1 cellular context compared by ENCODE assay signal in genomic region chr3:46978985-46979944, GRCh38.
TF ChIP-seq lines count a peak whose summit lies in the region.

Gene NBEAL2 (plus strand): TSS chr3:46979666. CDS start chr3:46979862, 196 bp downstream.

TF ChIP-seq in HEK293, 187 proteins besides CTCF, POLR2A, EP300 and RAD21 (continued from another document and continues in another):
- TF ChIP-seq AEBP2 (tag by site-specific recombination; IDR thresholded peaks at IDR 0.05; ENCODE audit: borderline replicate concordance) (no peak), GLI4 (tag by site-specific recombination; IDR thresholded peaks at IDR 0.05) (no peak), ZNF221 (tag by site-specific recombination; IDR thresholded peaks at IDR 0.05; ENCODE audit: borderline replicate concordance) (no peak), ZNF311 (tag by site-specific recombination; IDR thresholded peaks at IDR 0.05; ENCODE audit: borderline replicate concordance) (no peak), ZNF560 (tag by site-specific recombination; IDR thresholded peaks at IDR 0.05; ENCODE audit: borderline replicate concordance) (no peak), MEIS1 (CRISPR knock-in tag; IDR thresholded peaks at IDR 0.05; ENCODE audit: borderline replicate concordance) (no peak), ZNF830 (tag by site-specific recombination; IDR thresholded peaks at IDR 0.05; ENCODE audit: low read depth) (no peak), ZNF548 (tag by site-specific recombination; IDR thresholded peaks at IDR 0.05) (no peak), HOXA7 (CRISPR knock-in tag; IDR thresholded peaks at IDR 0.05; ENCODE audit: borderline replicate concordance) (no peak), ZNF2 (tag by site-specific recombination; IDR thresholded peaks at IDR 0.05) (peak; percentile 20; the same call in 1 of the 2 replicates), ZNF776 (tag by site-specific recombination; IDR thresholded peaks at IDR 0.05; ENCODE audit: borderline replicate concordance) (no peak), ZNF585B (tag by site-specific recombination; IDR thresholded peaks at IDR 0.05) (no peak), ZNF24 (tag by site-specific recombination; IDR thresholded peaks at IDR 0.05) (0 out of 2 replicates have a peak, but pooled peaks have one; percentile 29), ZNF544 (tag by site-specific recombination; IDR thresholded peaks at IDR 0.05) (no peak), ZBTB1 (tag by site-specific recombination; IDR thresholded peaks at IDR 0.05) (no peak), ZNF280D (tag by site-specific recombination; IDR thresholded peaks at IDR 0.05) (no peak), GLI2 (tag by site-specific recombination; IDR thresholded peaks at IDR 0.05; ENCODE audit: borderline replicate concordance, low read depth) (no peak), ZNF660 (tag by site-specific recombination; IDR thresholded peaks at IDR 0.05) (0 out of 2 replicates have a peak, but pooled peaks have one; percentile 24), PBX3 (CRISPR knock-in tag; IDR thresholded peaks at IDR 0.05) (no peak), ZNF341 (tag by site-specific recombination; IDR thresholded peaks at IDR 0.05; ENCODE audit: low read depth) (peak; percentile 86), ZBTB49 (tag by site-specific recombination; IDR thresholded peaks at IDR 0.05; ENCODE audit: low read depth) (no peak), ZNF529 (tag by site-specific recombination; IDR thresholded peaks at IDR 0.05; ENCODE audit: insufficient replicate concordance) (no peak), ZNF433 (tag by site-specific recombination; IDR thresholded peaks at IDR 0.05; ENCODE audit: low read depth) (no peak), ZNF555 (tag by site-specific recombination; conservative IDR thresholded peaks at IDR 0.05) (no peak), GFI1B (tag by site-specific recombination; IDR thresholded peaks at IDR 0.05) (no peak), ZBTB11 (tag by site-specific recombination; conservative IDR thresholded peaks at IDR 0.05; ENCODE audit: low read depth) (no peak), ZFP41 (tag by site-specific recombination; IDR thresholded peaks at IDR 0.05; ENCODE audit: borderline replicate concordance) (no peak), ZNF398 (tag by site-specific recombination; IDR thresholded peaks at IDR 0.05) (no peak), ZNF16 (tag by site-specific recombination; IDR thresholded peaks at IDR 0.05; ENCODE audit: low read depth) (no peak), SP7 (tag by site-specific recombination; IDR thresholded peaks at IDR 0.05) (peak; percentile 10; the same call in 1 of the 2 replicates), ZNF473 (tag by site-specific recombination; IDR thresholded peaks at IDR 0.05) (no peak), ZSCAN18 (tag by site-specific recombination; IDR thresholded peaks at IDR 0.05) (no peak), ZNF645 (tag by site-specific recombination; IDR thresholded peaks at IDR 0.05) (no peak), SCRT2 (tag by site-specific recombination; IDR thresholded peaks at IDR 0.05) (peak; percentile 97), FEZF1 (tag by site-specific recombination; IDR thresholded peaks at IDR 0.05) (no peak), ZNF549 (tag by site-specific recombination; IDR thresholded peaks at IDR 0.05) (no peak), ZNF747 (tag by site-specific recombination; IDR thresholded peaks at IDR 0.05) (no peak), ZNF324 (tag by site-specific recombination; IDR thresholded peaks at IDR 0.05) (no peak), GLIS2 (tag by site-specific recombination; IDR thresholded peaks at IDR 0.05) (peak; percentile 79), ZNF707 (tag by site-specific recombination; IDR thresholded peaks at IDR 0.05) (no peak), BCL11B (tag by site-specific recombination; IDR thresholded peaks at IDR 0.05; ENCODE audit: low read depth) (no peak), SP3 (tag by site-specific recombination; IDR thresholded peaks at IDR 0.05) (peak; percentile 90), ZNF335 (tag by site-specific recombination; conservative IDR thresholded peaks at IDR 0.05) (peak; percentile 92), ZXDB (tag by site-specific recombination; IDR thresholded peaks at IDR 0.05) (no peak; the same call in 1 of the 2 replicates), ZNF449 (tag by site-specific recombination; IDR thresholded peaks at IDR 0.05) (no peak), ZNF514 (tag by site-specific recombination; IDR thresholded peaks at IDR 0.05) (no peak), YY2 (tag by site-specific recombination; IDR thresholded peaks at IDR 0.05) (peak; percentile 40; the same call in 1 of the 2 replicates), ZNF391 (tag by site-specific recombination; IDR thresholded peaks at IDR 0.05; ENCODE audit: borderline replicate concordance, low read depth) (no peak), GLIS1 (tag by site-specific recombination; IDR thresholded peaks at IDR 0.05) (peak; percentile 52), ZNF623 (tag by site-specific recombination; IDR thresholded peaks at IDR 0.05) (no peak), OVOL3 (tag by site-specific recombination; IDR thresholded peaks at IDR 0.05) (no peak), ZNF664 (tag by site-specific recombination; IDR thresholded peaks at IDR 0.05) (no peak)
